Comparison of ENCODE assay signal across 8 cellular contexts in the genomic region with DNA sequence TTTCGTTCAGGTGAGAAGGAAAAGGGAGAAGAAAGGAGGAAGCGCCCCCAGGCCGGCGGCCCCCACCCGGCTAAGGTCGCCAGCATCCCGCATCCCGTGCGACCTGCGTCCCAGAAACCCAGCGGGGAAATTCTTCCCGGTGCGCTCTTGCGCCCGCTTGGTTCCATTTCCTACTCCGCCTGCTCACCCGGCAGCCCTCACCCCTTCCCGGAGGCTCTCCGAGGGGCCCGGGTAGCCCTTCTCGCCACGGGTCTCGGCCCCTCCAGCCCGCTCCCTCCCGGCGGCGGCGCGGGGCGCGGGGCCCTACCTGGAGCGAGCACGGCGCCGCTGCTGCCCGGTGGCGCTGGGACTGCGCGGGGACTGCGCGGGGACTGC. TPM values are rescaled to one million over a fixed set of nuclear protein-coding genes. Genes with fewer than 3 reads are reported as not detected.
A peak's percentile ranks its signal among the peaks of the same experiment; 100 is the strongest.
DNase-seq lines count a peak whose midpoint lies in the region; ATAC-seq and TF ChIP-seq lines count a peak whose summit lies in the region.

A gene (minus strand): TSS at position 373 of the 375 bp plus-strand sequence. CDS start 65,141 bp downstream, outside the sequence.

- peak; percentile 33 for ATAC-seq in GM19023 (IDR thresholded peaks at IDR 0.05; ENCODE audit: unreplicated experiment)

- TF ChIP-seq CTCF in HL-60 (IDR thresholded peaks at IDR 0.05; ENCODE audit: insufficient read depth, low read length) (no peak), suprapubic skin (IDR thresholded peaks at IDR 0.05) (no peak)

- H3K79me2 ChIP-seq in ACC112 (ENCODE audit: control insufficient read depth, insufficient read depth, low read length, unreplicated experiment) = no peaks in the 10 kb centered on the region

- TF ChIP-seq EP300 in suprapubic skin (IDR thresholded peaks at IDR 0.05) = no peak

- H3K27ac ChIP-seq in ACC112 (ENCODE audit: low read depth, low read length) = no peak within 1 kb of the TSS
- peak within 1 kb of the TSS; percentile 80 for H3K27ac ChIP-seq in HL-60 (replicated peaks)
- H3K27ac ChIP-seq in suprapubic skin = no peak within 1 kb of the TSS

- no peak for DNase-seq in HL-60 (ENCODE audit: low read depth in 1 of 2, low spot score in 1 of 2)
- DNase-seq in astrocyte of the hippocampus (ENCODE audit: low read depth, low spot score) = peak; percentile 81
- peak; percentile 53 for DNase-seq in kidney tubule cell (ENCODE audit: low spot score)
- no peak for DNase-seq in suprapubic skin (ENCODE audit: low spot score in 2 of 2)
- no peak for DNase-seq in NOMO-1 (lab: John Stamatoyannopoulos, UW; ENCODE audit: unreplicated experiment in 2 of 2)
- no peak for DNase-seq in NCI-H1436 (lab: John Stamatoyannopoulos, UW)

- peak within 1 kb of the TSS; percentile 85 for H3K4me3 ChIP-seq in ACC112 (ENCODE audit: low read depth, low read length)
- H3K4me3 ChIP-seq in HL-60 (replicated peaks; ENCODE audit: insufficient read depth, low read length) = peak within 1 kb of the TSS; percentile 54
- peak within 1 kb of the TSS; percentile 50 for H3K4me3 ChIP-seq in suprapubic skin

- H3K27me3 ChIP-seq in ACC112 (ENCODE audit: insufficient read depth, low read length) (peaks cover 48% of the 10 kb centered on the region), HL-60 (ENCODE audit: insufficient read depth, poor library complexity, severe bottlenecking) (no peaks in the 10 kb centered on the region), suprapubic skin (peaks cover 49% of the 10 kb centered on the region)

- no peaks in the 10 kb centered on the region for H3K4me1 ChIP-seq in ACC112 (ENCODE audit: control insufficient read depth, insufficient read depth, low read length, unreplicated experiment)
- peaks cover 8% of the 10 kb centered on the region for H3K4me1 ChIP-seq in suprapubic skin

- no peak for TF ChIP-seq POLR2A in suprapubic skin (IDR thresholded peaks at IDR 0.05)

- H3K36me3 ChIP-seq in ACC112 (ENCODE audit: insufficient read depth, low read length) (no peaks in the 10 kb centered on the region), suprapubic skin (no peaks in the 10 kb centered on the region)

- 2% methylated on average over 13 of the region's 41 CpGs for WGBS in suprapubic skin

- peak within 1 kb of the TSS; percentile 86 for H2AFZ ChIP-seq in ACC112 (ENCODE audit: low read length, unreplicated experiment)

- H3K9me3 ChIP-seq in suprapubic skin = no peaks in the 10 kb centered on the region

RNA-seq across cellular contexts. Expression of the gene that starts here (rescaled TPM):
- 1 to 10 TPM in 1 of 4 donors, under 1 TPM in 1, not detected in 2; 0.51 to 1.0 TPM for total RNA-seq in suprapubic skin

Comparison
In these comparisons a context has a peak if more than half of its experiments do, and no peak if none do; other contexts are left out.
1. DNase-seq: peak in astrocyte of the hippocampus (single experiment) and kidney tubule cell (single experiment); none in HL-60 (0 of 2), suprapubic skin (0 of 2), NOMO-1 (0 of 2) and NCI-H1436 (single experiment).
2. Peak in every context shown above with its lines, with median percentiles within 50 percentile points of each other: H3K4me3 ChIP-seq.